In genomic region chr22:30289980-30290313, GRCh38 we compare ENCODE assay signal across 9 cellular contexts. TPM values are rescaled to one million over a fixed set of nuclear protein-coding genes. Genes with fewer than 3 reads are reported as not detected.
DNase-seq lines count a peak whose midpoint lies in the region; ATAC-seq and TF ChIP-seq lines count a peak whose summit lies in the region.
"Had no signal": no experiment of that assay in that cellular context is flagged by ENCODE, and none has a peak within 500 bp of the region (broad histone marks: within the 10 kb centered on the region; RNA-seq: fewer than 3 reads in every experiment).

No MANE protein-coding gene starts in this region.

- H3K14ac ChIP-seq in H9 (ENCODE audit: insufficient read depth, low read length) = 0 out of 2 replicates have a peak overlapping the region, but pooled peaks have one; percentile 4

- H3K4me1 ChIP-seq in BE2C (peaks cover 16% of the 10 kb centered on the region), H9 (ENCODE audit: insufficient read depth, low read length) (no peaks in the 10 kb centered on the region; the same call in 1 of the 2 replicates), heart right ventricle (peaks cover 17 to 49% (median 39%) of the 10 kb centered on the region in 9 donors)

- no peaks in the 10 kb centered on the region for H3K79me2 ChIP-seq in H9 (ENCODE audit: insufficient read depth, low read length)

- H3K27ac Mint-ChIP-seq in H9 = no peak overlapping the region

- H3K9ac ChIP-seq in H9 (ENCODE audit: extremely low read depth, insufficient read length, low read length) = no peak overlapping the region

- H2BK12ac ChIP-seq in H9 (ENCODE audit: insufficient read length, low read depth, low read length) = no peak overlapping the region

- no peak overlapping the region for H3K23ac ChIP-seq in H9 (ENCODE audit: insufficient read length, low read depth, low read length)

- no peak overlapping the region for H2AK5ac ChIP-seq in H9 (ENCODE audit: insufficient read length, low read length)

- no peaks in the 10 kb centered on the region for H4K20me1 ChIP-seq in H9 (ENCODE audit: control insufficient read depth, insufficient read depth, insufficient read length)

- no peaks in the 10 kb centered on the region for H3K27me3 ChIP-seq in BE2C
- no peaks in the 10 kb centered on the region for H3K27me3 ChIP-seq in H9 (ENCODE audit: insufficient read depth, low read length)
- no peaks in the 10 kb centered on the region for H3K27me3 ChIP-seq in heart right ventricle

- H3K56ac ChIP-seq in H9 (ENCODE audit: insufficient read length, low read depth, low read length) = no peak overlapping the region

- no peak overlapping the region for H4K5ac ChIP-seq in H9 (ENCODE audit: insufficient read length, low read depth, low read length)

- no peak overlapping the region for H2BK5ac ChIP-seq in H9 (ENCODE audit: insufficient read length, low read length)

- peaks cover 5 to 16% of the 10 kb centered on the region in 2 experiments for H3K4me1 Mint-ChIP-seq in H9

- intact Hi-C loops in heart right ventricle (cut with DNase I) = loop anchor here in 9 of 10 donors (1.0 to 10.0 kb wide), 12 partner anchors 15 to 97 kb away; partner anchors contain the start of genes TBC1D10A (in 7 of the 9), SF3A1 (in 6 of the 9), CCDC157 (in 3 of the 9) and RNF215 (in 3 of the 9)

- H2BK120ac ChIP-seq in H9 (ENCODE audit: low read depth, low read length, poor library complexity, severe bottlenecking) = no peak overlapping the region

- H3K18ac ChIP-seq in H9 (ENCODE audit: insufficient read length, low read depth, low read length) = no peak overlapping the region

- H3K27ac ChIP-seq in H9 (ENCODE audit: insufficient read length, low read depth, low read length) (no peak overlapping the region), VCaP (peak overlapping the region; percentile 78), heart right ventricle (peak overlapping the region; percentile 83 to 98 (median 93)), skin epidermis (peak overlapping the region in 20 of 21 experiments; percentile 22 to 94 (median 84))

- no peak overlapping the region for H2AFZ ChIP-seq in H9 (ENCODE audit: low read length)

- H3K27me3 Mint-ChIP-seq in H9 (ENCODE audit: low read depth) = no peaks in the 10 kb centered on the region

- H3K79me1 ChIP-seq in H9 (ENCODE audit: insufficient read depth, low read depth, low read length, poor library complexity, severe bottlenecking) = no peaks in the 10 kb centered on the region

- H3K9me3 ChIP-seq in BE2C (no peaks in the 10 kb centered on the region), H9 (ENCODE audit: control insufficient read depth, low read depth, low read length) (no peaks in the 10 kb centered on the region), heart right ventricle (no peaks in the 10 kb centered on the region)

- H3K36me3 Mint-ChIP-seq in H9 (ENCODE audit: insufficient read depth in 1 of 3, low read depth in 3 of 3) = peaks cover 4 to 14% (median 5%) of the 10 kb centered on the region in 3 experiments; a peak in 5 of 7 replicates

- no CpG with 5 or more reads among the region's 12 CpGs for WGBS in H9 (ENCODE audit: extremely low coverage, insufficient read length, low lambda C conversion rate)
- WGBS in heart right ventricle, 2 donors = 21 to 27% methylated on average over 12 of the region's 12 CpGs

- H4K8ac ChIP-seq in H9 (replicated peaks; ENCODE audit: insufficient read length, low read depth, low read length) = no peak overlapping the region

- no peak overlapping the region for H3K4ac ChIP-seq in H9 (ENCODE audit: low read depth, low read length)

- no peak for TF ChIP-seq CTCF in BE2C (IDR thresholded peaks at IDR 0.05; ENCODE audit: low read depth, low read length)
- no peak for TF ChIP-seq CTCF in H9 (conservative IDR thresholded peaks at IDR 0.05)
- no peak for TF ChIP-seq CTCF in VCaP (conservative IDR thresholded peaks at IDR 0.05)
- no peak for TF ChIP-seq CTCF in heart right ventricle (IDR thresholded peaks at IDR 0.05)

- ATAC-seq in heart right ventricle (peak; percentile 0 to 15 (median 6)), GM19455 (IDR thresholded peaks at IDR 0.05; ENCODE audit: unreplicated experiment) (no peak)

- no peak overlapping the region for H4K91ac ChIP-seq in H9 (ENCODE audit: insufficient read length, low read depth, low read length)

- H2BK15ac ChIP-seq in H9 (ENCODE audit: low read depth, low read length) = no peak overlapping the region

- peak overlapping the region; percentile 67 to 81 for H3K4me3 Mint-ChIP-seq in H9

- H3K9me3 Mint-ChIP-seq in H9 = no peaks in the 10 kb centered on the region

- no peak for DNase-seq in BE2C
- no peak for DNase-seq in H9
- no peak for DNase-seq in heart right ventricle
- no peak for DNase-seq in DMS153 (lab: John Stamatoyannopoulos, UW)
- DNase-seq in NCI-H345 treated with DMSO at 0.1 percent for 48 hours (lab: John Stamatoyannopoulos, UW; ENCODE audit: unreplicated experiment) = no peak

- H3K4me3 ChIP-seq in BE2C (ENCODE audit: low read depth, low read length) = peak overlapping the region; percentile 38
- H3K4me3 ChIP-seq in heart right ventricle = peak overlapping the region in 9 of 10 donors; percentile 12 to 99 (median 94)
- peak overlapping the region; percentile 44 to 86 (median 74) for H3K4me3 ChIP-seq in skin epidermis

- H3K23me2 ChIP-seq in H9 (ENCODE audit: insufficient read length, low read depth, low read length, poor library complexity, severe bottlenecking) = peaks cover 8% of the 10 kb centered on the region

- H3T11ph ChIP-seq in H9 (ENCODE audit: low read length) = no peak overlapping the region

- peak overlapping the region; percentile 85 for H3K4me2 ChIP-seq in H9 (ENCODE audit: insufficient read depth, insufficient read length, low read length)

- H3K36me3 ChIP-seq in BE2C (no peaks in the 10 kb centered on the region), heart right ventricle (peaks cover 0 to 51% (median 29%) of the 10 kb centered on the region in 9 donors)

- H2BK20ac ChIP-seq in H9 (ENCODE audit: low read depth, low read length, poor library complexity, severe bottlenecking) = no peak overlapping the region

RNA-seq across cellular contexts. Expression of gene CASTOR1, which starts 0.6 kb away (rescaled TPM):
- polyA plus RNA-seq in BE2C (2012; ENCODE audit: insufficient read depth, insufficient read length, low read depth) = 3.8 TPM
- total RNA-seq in H9 (2021) = 8.8 and 11.0 TPM in 2 replicates
- total RNA-seq in heart right ventricle = 1 to 10 TPM; 2.8 to 7.9 (median 5.4) TPM
- 10 to 100 TPM; 13.9 to 14.7 TPM for polyA plus RNA-seq in heart right ventricle

RNA-seq across cellular contexts. Expression of gene OSM, which starts 23.3 kb away (rescaled TPM):
- polyA plus RNA-seq in BE2C (2012; ENCODE audit: insufficient read depth, insufficient read length, low read depth) = not detected
- total RNA-seq in H9 (2021) (not detected in 2 replicates), heart right ventricle (1 to 10 TPM in 1 of 10 donors, under 1 TPM in 7, not detected in 2; 0.20 to 2.8 (median 0.44) TPM)
- under 1 TPM in 1 of 2 donors, not detected in 1; 0.22 TPM for polyA plus RNA-seq in heart right ventricle
- total RNA-seq: myocyte had no signal

RNA-seq across cellular contexts. Expression of gene TBC1D10A, which starts 36.8 kb away (rescaled TPM):
- polyA plus RNA-seq in BE2C (2012; ENCODE audit: insufficient read depth, insufficient read length, low read depth) = 2.9 TPM
- total RNA-seq in H9 (2021) = 8.2 and 8.4 TPM in 2 replicates
- 1 to 10 TPM; 3.2 to 7.5 (median 5.6) TPM for total RNA-seq in heart right ventricle
- polyA plus RNA-seq in heart right ventricle = 1 to 10 TPM; 6.9 to 9.5 TPM

RNA-seq across cellular contexts. Expression of gene LIF, which starts 43.4 kb away (rescaled TPM):
- 1.8 TPM for polyA plus RNA-seq in BE2C (2012; ENCODE audit: insufficient read depth, insufficient read length, low read depth)
- 4.3 and 6.1 TPM in 2 replicates for total RNA-seq in H9 (2021)
- total RNA-seq in heart right ventricle = 1 to 10 TPM in 3 of 10 donors, under 1 TPM in 7; 0.17 to 8.8 (median 0.55) TPM
- under 1 TPM; 0.45 to 0.51 TPM for polyA plus RNA-seq in heart right ventricle

Comparison
In these comparisons a context has a peak if more than half of its experiments do, and no peak if none do; other contexts are left out.
1. H3K4me3 ChIP-seq: peak in every context shown above with its lines; median percentile 94 in heart right ventricle; 74 in skin epidermis; 38 in BE2C.